ENCODE assay signal across 13 cellular contexts in genomic region chr19:40231544-40232424, GRCh38. TPM values are rescaled to one million over a fixed set of nuclear protein-coding genes. Genes with fewer than 3 reads are reported as not detected.
DNase-seq lines count a peak whose midpoint lies in the region; FAIRE-seq and TF ChIP-seq lines count a peak whose summit lies in the region.
"Had no signal": no experiment of that assay in that cellular context is flagged by ENCODE, and none has a peak within 500 bp of the region (broad histone marks: within the 10 kb centered on the region; RNA-seq: fewer than 3 reads in every experiment).

No MANE protein-coding gene starts in this region.

- H3K9me3 ChIP-seq in HUES48 (ENCODE audit: control insufficient read depth, insufficient read depth, low read length), result no peaks in the 10 kb centered on the region
- H3K9me3 ChIP-seq in endothelial cell of umbilical vein (replicated peaks; ENCODE audit: control insufficient read depth, insufficient read depth, low read length), result no peaks in the 10 kb centered on the region
- no peaks in the 10 kb centered on the region for H3K9me3 ChIP-seq in liver (ENCODE audit: control insufficient read depth in 4 of 4, low read length in 3 of 4)
- H3K9me3 ChIP-seq in tibial nerve, result no peaks in the 10 kb centered on the region

- no TSS peak for BruUV-seq in endothelial cell of umbilical vein (replicated peaks; lab: Mats Ljungman, UMichigan)

- FAIRE-seq in endothelial cell of umbilical vein (lab: Jason Lieb, UNC), result peak; percentile 4

- dilution Hi-C loops in endothelial cell of umbilical vein (cut with MboI; ENCODE audit: extremely low pct_ligation_motif_present, low sequenced_read_pairs), result no loop called here

- CTCF ChIA-PET in endothelial cell of umbilical vein (lab: Charles Lee), result interaction anchor here (0.9 kb wide), 2 partner anchors 9 to 431 kb away, joined by 3 read pairs; no protein-coding TSS in a partner anchor

- H3K4me3 ChIP-seq in HUES48 (ENCODE audit: low read depth, low read length) (no peak overlapping the region), endothelial cell of umbilical vein (replicated peaks in 1 of 3; ENCODE audit: insufficient read depth in 1 of 3, low read depth in 1 of 3, low read length in 3 of 3) (no peak overlapping the region), liver (ENCODE audit: low read depth in 1 of 3, low read length in 3 of 3) (no peak overlapping the region), tibial nerve (no peak overlapping the region)

- intact Hi-C loops in endothelial cell of umbilical vein (cut with micrococcal nuclease), result no loop called here

- H3K9ac ChIP-seq in HUES48 (ENCODE audit: low read depth, low read length) (no peak overlapping the region; the same call in 1 of the 2 replicates), endothelial cell of umbilical vein (replicated peaks; ENCODE audit: extremely low read depth, insufficient read depth, low read length) (no peak overlapping the region), liver (ENCODE audit: low read depth in 1 of 2, low read length in 2 of 2) (no peak overlapping the region)

- H4K20me1 ChIP-seq in endothelial cell of umbilical vein (replicated peaks; ENCODE audit: control insufficient read depth, extremely low read depth, insufficient read depth, low read length), result no peaks in the 10 kb centered on the region

- H3K79me2 ChIP-seq in endothelial cell of umbilical vein (ENCODE audit: control insufficient read depth, insufficient read depth, low read length), result no peaks in the 10 kb centered on the region

- no peak for TF ChIP-seq POLR2A in endothelial cell of umbilical vein (IDR thresholded peaks at IDR 0.05; ENCODE audit: low read depth, low read length)
- TF ChIP-seq POLR2A in tibial nerve (IDR thresholded peaks at IDR 0.05), result no peak

- peak in 1 of 2 donors; percentile 60 for TF ChIP-seq RAD21 in liver (IDR thresholded peaks at IDR 0.05)

- DNase-seq in endothelial cell of umbilical vein (ENCODE audit: low read depth, low spot score), result no peak
- DNase-seq in activated CD8-positive, alpha-beta memory T cell treated with anti-CD3 and anti-CD28 coated beads, Interleukin-2, amount 50 U/mL, for 4 hours, result no peak
- no peak for DNase-seq in tibial nerve (ENCODE audit: low spot score in 2 of 2)
- DNase-seq in pons (ENCODE audit: low spot score), result no peak
- no peak for DNase-seq in RPMI8226
- DNase-seq: activated CD4-positive, alpha-beta T cell treated with anti-CD3 and anti-CD28 coated beads for 4 hours; activated naive CD4-positive, alpha-beta T cell treated with anti-CD3 and anti-CD28 coated beads, Interleukin-2, amount 10 ng/mL, durations not matched to agents 7 days and 5 days; effector memory CD4-positive, alpha-beta T cell; NCI-H2029 had no signal

- peak in 1 of 2 donors; percentile 28 for TF ChIP-seq EP300 in tibial nerve (IDR thresholded peaks at IDR 0.05)

- peaks cover 12% of the 10 kb centered on the region for H3K4me1 ChIP-seq in HUES48 (ENCODE audit: control insufficient read depth, insufficient read depth, low read length)
- peaks cover 28% of the 10 kb centered on the region for H3K4me1 ChIP-seq in endothelial cell of umbilical vein (ENCODE audit: control insufficient read depth, extremely low read depth, insufficient read depth, low read length)
- peaks cover 7 to 17% (median 13%) of the 10 kb centered on the region in 4 donors for H3K4me1 ChIP-seq in liver (ENCODE audit: control insufficient read depth in 4 of 4, insufficient read depth in 4 of 4, low read length in 3 of 4)
- peaks cover 0 to 37% (median 13%) of the 10 kb centered on the region in 4 donors for H3K4me1 ChIP-seq in tibial nerve

- 43% methylated on average over 16 of the region's 16 CpGs for WGBS in liver
- 36 to 43% methylated on average over 16 of the region's 16 CpGs for WGBS in tibial nerve, 2 donors

- no peaks in the 10 kb centered on the region for H3K27me3 ChIP-seq in HUES48 (ENCODE audit: control insufficient read depth, insufficient read depth, low read length)
- H3K27me3 ChIP-seq in endothelial cell of umbilical vein (ENCODE audit: control insufficient read depth in 2 of 2, insufficient read depth in 2 of 2, low read length in 2 of 2), result peaks cover 7 to 13% of the 10 kb centered on the region in 2 experiments
- H3K27me3 ChIP-seq in liver (ENCODE audit: control insufficient read depth in 4 of 4, insufficient read depth in 4 of 4, low read length in 3 of 4), result no peaks in the 10 kb centered on the region
- H3K27me3 ChIP-seq in tibial nerve, result peaks cover 0 to 7% of the 10 kb centered on the region in 2 donors

- H3K9me1 ChIP-seq in endothelial cell of umbilical vein (replicated peaks; ENCODE audit: control insufficient read depth, extremely low read depth, insufficient read depth, low read length), result no peaks in the 10 kb centered on the region

- H3K36me3 ChIP-seq in HUES48 (ENCODE audit: control insufficient read depth, insufficient read depth, low read length), result peaks cover 21% of the 10 kb centered on the region
- H3K36me3 ChIP-seq in endothelial cell of umbilical vein (ENCODE audit: control insufficient read depth in 2 of 2, extremely low read depth in 1 of 2, insufficient read depth in 2 of 2, low read length in 2 of 2), result peaks cover 0 to 15% of the 10 kb centered on the region in 2 experiments
- H3K36me3 ChIP-seq in liver (ENCODE audit: control insufficient read depth in 4 of 4, insufficient read depth in 3 of 4, low read depth in 1 of 4, low read length in 3 of 4), result peaks cover 7 to 32% (median 16%) of the 10 kb centered on the region in 4 donors
- H3K36me3 ChIP-seq in tibial nerve, result peaks cover 7 to 46% (median 20%) of the 10 kb centered on the region in 3 donors

- POLR2A ChIA-PET in endothelial cell of umbilical vein (lab: Charles Lee), result no interaction called here

- H3K4me2 ChIP-seq in endothelial cell of umbilical vein (ENCODE audit: insufficient read depth, low read length), result no peak overlapping the region

- H3K27ac ChIP-seq in 22Rv1, result 0 out of 2 replicates have a peak overlapping the region, but pooled peaks have one; percentile 10
- peak overlapping the region; percentile 52 for H3K27ac ChIP-seq in HUES48 (ENCODE audit: low read depth, low read length)
- no peak overlapping the region for H3K27ac ChIP-seq in endothelial cell of umbilical vein (ENCODE audit: insufficient read depth, low read depth, low read length)
- peak overlapping the region; percentile 26 to 75 for H3K27ac ChIP-seq in liver (ENCODE audit: low read depth in 1 of 2, low read length in 2 of 2)
- H3K27ac ChIP-seq in tibial nerve, result peak overlapping the region in 2 of 4 donors; percentile 52 to 58

- no peak overlapping the region for H2AFZ ChIP-seq in endothelial cell of umbilical vein (ENCODE audit: low read depth, low read length)

- no peak for TF ChIP-seq CTCF in 22Rv1 (IDR thresholded peaks at IDR 0.05)
- no peak for TF ChIP-seq CTCF in endothelial cell of umbilical vein (IDR thresholded peaks at IDR 0.05; ENCODE audit: extremely low read depth in 1 of 2, insufficient read depth in 1 of 2, low read depth in 1 of 2, low read length in 2 of 2)
- TF ChIP-seq CTCF in liver (IDR thresholded peaks at IDR 0.05; ENCODE audit: low read depth, low read length, missing input control), result no peak
- TF ChIP-seq CTCF in tibial nerve (IDR thresholded peaks at IDR 0.05), result no peak

RNA-seq across cellular contexts. Expression of gene CCNP, which starts 5.3 kb away (rescaled TPM):
- total RNA-seq in endothelial cell of umbilical vein (not detected in 2 replicates), liver (1 to 10 TPM in 1 of 2 donors, under 1 TPM in 1; 0.84 to 2.5 TPM), tibial nerve (1 to 10 TPM in 1 of 4 donors, not detected in 3; 2.7 TPM)
- polyA plus RNA-seq in endothelial cell of umbilical vein (0.10 TPM in 1 of 2 replicates, not detected in the other), liver (1 to 10 TPM; 1.2 to 3.7 TPM)
- not detected in 2 replicates for polyA plus RNA-seq in endothelial cell of umbilical vein (2011; cell fraction: cytosol; rRNA removed)
- polyA plus RNA-seq in endothelial cell of umbilical vein (2011; cell fraction: nucleus; rRNA removed), result 0.41 and 0.42 TPM in 2 replicates
- polyA plus RNA-seq in endothelial cell of umbilical vein (2012), result not detected in 2 replicates
- 0.15 TPM in 1 of 2 replicates, not detected in the other for polyA minus RNA-seq in endothelial cell of umbilical vein
- polyA minus RNA-seq in endothelial cell of umbilical vein (2011; cell fraction: cytosol; rRNA and poly(A)+ RNA removed), result not detected
- polyA minus RNA-seq in endothelial cell of umbilical vein (2011; cell fraction: nucleus; rRNA and poly(A)+ RNA removed), result not detected in 2 replicates
- total RNA-seq: RPMI7951 had no signal

RNA-seq across cellular contexts. Expression of gene TTC9B, which starts 13.6 kb away (rescaled TPM):
- total RNA-seq in endothelial cell of umbilical vein (not detected in 2 replicates), liver (not detected), tibial nerve (under 1 TPM in 1 of 4 donors, not detected in 3; 0.84 TPM)
- polyA plus RNA-seq in endothelial cell of umbilical vein (not detected in 2 replicates), liver (under 1 TPM in 1 of 2 donors, not detected in 1; 0.14 TPM)
- polyA plus RNA-seq in endothelial cell of umbilical vein (2011; cell fraction: cytosol; rRNA removed), result not detected in 2 replicates
- not detected in 2 replicates for polyA plus RNA-seq in endothelial cell of umbilical vein (2011; cell fraction: nucleus; rRNA removed)
- polyA plus RNA-seq in endothelial cell of umbilical vein (2012), result 0.13 and 0.14 TPM in 2 replicates
- polyA minus RNA-seq in endothelial cell of umbilical vein, result not detected in 2 replicates
- not detected for polyA minus RNA-seq in endothelial cell of umbilical vein (2011; cell fraction: cytosol; rRNA and poly(A)+ RNA removed)
- not detected in 2 replicates for polyA minus RNA-seq in endothelial cell of umbilical vein (2011; cell fraction: nucleus; rRNA and poly(A)+ RNA removed)
- total RNA-seq: RPMI7951 had no signal

RNA-seq across cellular contexts. Expression of gene MAP3K10, which starts 40.6 kb away (rescaled TPM):
- total RNA-seq in endothelial cell of umbilical vein (16.5 and 19.4 TPM in 2 replicates), liver (1 to 10 TPM in 1 of 2 donors, under 1 TPM in 1; 0.65 to 3.9 TPM), tibial nerve (10 to 100 TPM; 12.7 to 24.6 (median 13.9) TPM)
- polyA plus RNA-seq in endothelial cell of umbilical vein (6.3 and 7.7 TPM in 2 replicates), liver (1 to 10 TPM in 1 of 2 donors, under 1 TPM in 1; 0.92 to 3.2 TPM)
- polyA plus RNA-seq in endothelial cell of umbilical vein (2011; cell fraction: cytosol; rRNA removed), result 3.4 and 5.2 TPM in 2 replicates
- polyA plus RNA-seq in endothelial cell of umbilical vein (2011; cell fraction: nucleus; rRNA removed), result 21.3 and 22.1 TPM in 2 replicates
- polyA plus RNA-seq in endothelial cell of umbilical vein (2012), result 6.6 and 9.7 TPM in 2 replicates
- polyA minus RNA-seq in endothelial cell of umbilical vein, result 7.1 and 7.5 TPM in 2 replicates
- polyA minus RNA-seq in endothelial cell of umbilical vein (2011; cell fraction: cytosol; rRNA and poly(A)+ RNA removed), result 6.2 TPM
- polyA minus RNA-seq in endothelial cell of umbilical vein (2011; cell fraction: nucleus; rRNA and poly(A)+ RNA removed), result 11.0 and 17.9 TPM in 2 replicates

RNA-seq across cellular contexts. Expression of gene AKT2, which starts 53.4 kb away (rescaled TPM):
- total RNA-seq in endothelial cell of umbilical vein (65.2 and 70.1 TPM in 2 replicates), liver (100 to 1,000 TPM in 1 of 2 donors, 10 to 100 TPM in 1; 49.6 to 110 TPM), tibial nerve (100 to 1,000 TPM in 3 of 4 donors, 10 to 100 TPM in 1; 93.3 to 161 (median 121) TPM)
- polyA plus RNA-seq in endothelial cell of umbilical vein (69.8 and 88.6 TPM in 2 replicates), liver (10 to 100 TPM; 23.2 to 71.3 TPM)
- 27.3 and 31.5 TPM in 2 replicates for polyA plus RNA-seq in endothelial cell of umbilical vein (2011; cell fraction: cytosol; rRNA removed)
- polyA plus RNA-seq in endothelial cell of umbilical vein (2011; cell fraction: nucleus; rRNA removed), result 314 and 324 TPM in 2 replicates
- polyA plus RNA-seq in endothelial cell of umbilical vein (2012), result 38.7 and 50.2 TPM in 2 replicates
- polyA minus RNA-seq in endothelial cell of umbilical vein, result 68.7 and 74.1 TPM in 2 replicates
- 70.6 TPM for polyA minus RNA-seq in endothelial cell of umbilical vein (2011; cell fraction: cytosol; rRNA and poly(A)+ RNA removed)
- polyA minus RNA-seq in endothelial cell of umbilical vein (2011; cell fraction: nucleus; rRNA and poly(A)+ RNA removed), result 78.0 and 82.8 TPM in 2 replicates
